In genomic region chr5:112757468-112758208, GRCh38 we compare ENCODE assay signal across 1 cellular context.
TF ChIP-seq lines count a peak whose summit lies in the region.

No MANE protein-coding gene starts in this region.

TF ChIP-seq in HCT116, 20 proteins besides CTCF, POLR2A, EP300 and RAD21 (continued from another document):
- TF ChIP-seq, protein P1, sequence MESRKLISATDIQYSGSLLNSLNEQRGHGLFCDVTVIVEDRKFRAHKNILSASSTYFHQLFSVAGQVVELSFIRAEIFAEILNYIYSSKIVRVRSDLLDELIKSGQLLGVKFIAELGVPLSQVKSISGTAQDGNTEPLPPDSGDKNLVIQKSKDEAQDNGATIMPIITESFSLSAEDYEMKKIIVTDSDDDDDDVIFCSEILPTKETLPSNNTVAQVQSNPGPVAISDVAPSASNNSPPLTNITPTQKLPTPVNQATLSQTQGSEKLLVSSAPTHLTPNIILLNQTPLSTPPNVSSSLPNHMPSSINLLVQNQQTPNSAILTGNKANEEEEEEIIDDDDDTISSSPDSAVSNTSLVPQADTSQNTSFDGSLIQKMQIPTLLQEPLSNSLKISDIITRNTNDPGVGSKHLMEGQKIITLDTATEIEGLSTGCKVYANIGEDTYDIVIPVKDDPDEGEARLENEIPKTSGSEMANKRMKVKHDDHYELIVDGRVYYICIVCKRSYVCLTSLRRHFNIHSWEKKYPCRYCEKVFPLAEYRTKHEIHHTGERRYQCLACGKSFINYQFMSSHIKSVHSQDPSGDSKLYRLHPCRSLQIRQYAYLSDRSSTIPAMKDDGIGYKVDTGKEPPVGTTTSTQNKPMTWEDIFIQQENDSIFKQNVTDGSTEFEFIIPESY (IDR thresholded peaks at IDR 0.05; ENCODE audit: extremely low read depth, insufficient replicate concordance, low read length) = no peak
- TF ChIP-seq SP1 (IDR thresholded peaks at IDR 0.05; ENCODE audit: low read depth) = no peak
- TF ChIP-seq CBX3 (IDR thresholded peaks at IDR 0.05; ENCODE audit: low read depth) = no peak
- TF ChIP-seq ELF1 (IDR thresholded peaks at IDR 0.05; ENCODE audit: borderline replicate concordance, low read depth) = no peak
- TF ChIP-seq, protein P2, sequence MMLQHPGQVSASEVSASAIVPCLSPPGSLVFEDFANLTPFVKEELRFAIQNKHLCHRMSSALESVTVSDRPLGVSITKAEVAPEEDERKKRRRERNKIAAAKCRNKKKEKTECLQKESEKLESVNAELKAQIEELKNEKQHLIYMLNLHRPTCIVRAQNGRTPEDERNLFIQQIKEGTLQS (IDR thresholded peaks at IDR 0.05) = no peak
- TF ChIP-seq ZFX (IDR thresholded peaks at IDR 0.05) = no peak
- no peak for TF ChIP-seq SRF (IDR thresholded peaks at IDR 0.05; ENCODE audit: low read depth)
- no peak for TF ChIP-seq JUND (IDR thresholded peaks at IDR 0.05)
- TF ChIP-seq CEBPB (IDR thresholded peaks at IDR 0.05; ENCODE audit: low read depth) = no peak
- no peak for TF ChIP-seq SIN3A (IDR thresholded peaks at IDR 0.05; ENCODE audit: low read depth)
- no peak for TF ChIP-seq EZH2phosphoT487 (IDR thresholded peaks at IDR 0.05; ENCODE audit: borderline replicate concordance)
- TF ChIP-seq YY1 (IDR thresholded peaks at IDR 0.05; ENCODE audit: extremely low read depth, insufficient replicate concordance, low read depth, low read length) = no peak
- no peak for TF ChIP-seq POLR2AphosphoS5 (IDR thresholded peaks at IDR 0.05; ENCODE audit: low read depth, low read length)
- no peak for TF ChIP-seq EGR1 (IDR thresholded peaks at IDR 0.05; ENCODE audit: low read depth)
- TF ChIP-seq FOSL1 (IDR thresholded peaks at IDR 0.05; ENCODE audit: low read depth) = no peak
- TF ChIP-seq, protein P3, sequence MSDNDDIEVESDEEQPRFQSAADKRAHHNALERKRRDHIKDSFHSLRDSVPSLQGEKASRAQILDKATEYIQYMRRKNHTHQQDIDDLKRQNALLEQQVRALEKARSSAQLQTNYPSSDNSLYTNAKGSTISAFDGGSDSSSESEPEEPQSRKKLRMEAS (IDR thresholded peaks at IDR 0.05) = no peak
